8 cellular contexts compared by ENCODE assay signal in the genomic region with DNA sequence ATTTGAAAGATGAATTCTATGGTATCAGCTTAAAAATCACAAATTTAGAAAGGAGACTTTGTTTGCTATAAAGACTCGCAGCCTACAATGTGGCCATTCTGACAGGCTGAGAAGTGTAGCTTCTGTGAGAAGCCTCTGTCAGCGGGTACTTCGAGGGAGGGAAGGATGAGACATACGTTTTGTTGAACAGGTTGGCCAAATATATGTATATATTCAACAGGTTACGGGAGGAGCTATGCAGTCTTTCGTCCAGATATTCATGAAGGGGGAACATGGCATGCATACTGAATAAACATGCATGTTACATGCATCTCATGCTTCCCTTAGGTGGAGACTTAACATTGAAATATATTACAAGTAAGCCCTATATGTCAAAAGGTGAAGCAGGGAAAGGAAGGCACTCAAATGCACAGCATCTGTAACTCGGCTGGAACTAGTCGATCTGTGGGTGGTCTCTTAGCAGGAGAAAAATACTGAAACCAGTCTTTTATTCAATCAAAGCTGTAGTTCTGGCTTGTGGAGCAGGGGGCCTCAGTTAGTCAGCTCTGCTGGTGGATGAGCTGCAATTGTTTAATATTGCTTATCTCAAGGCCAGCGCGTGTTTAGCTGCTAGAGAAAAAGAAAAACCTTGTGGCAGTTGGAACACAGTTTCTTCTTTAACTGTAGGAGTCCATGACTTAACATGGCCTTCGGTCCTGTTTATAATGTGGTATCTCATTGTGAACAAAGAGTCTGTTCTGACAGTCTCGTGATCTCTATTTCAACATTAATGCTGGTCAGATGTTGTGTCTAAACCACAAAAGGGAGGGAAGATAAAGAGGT.
DNase-seq lines count a peak whose midpoint lies in the region; ATAC-seq and TF ChIP-seq lines count a peak whose summit lies in the region.

No MANE protein-coding gene starts in this region.

- peaks cover 25 to 35% of the 10 kb centered on the region in 2 donors for H3K27me3 Mint-ChIP-seq in effector memory CD8-positive, alpha-beta T cell

- H3K36me3 Mint-ChIP-seq in effector memory CD8-positive, alpha-beta T cell (ENCODE audit: insufficient read depth), result no peaks in the 10 kb centered on the region

- peak; percentile 47 for TF ChIP-seq CTCF in fibroblast of the aortic adventitia (IDR thresholded peaks at IDR 0.05; ENCODE audit: insufficient read depth, low read length)

- DNase-seq in ELF-1 (ENCODE audit: low read depth, low spot score) (peak; percentile 65), NCI-H146 (lab: John Stamatoyannopoulos, UW) (peak; percentile 35), fibroblast of the aortic adventitia (ENCODE audit: low read depth) (peak; percentile 61), cerebellar cortex (ENCODE audit: low spot score) (no peak)
- no peak for DNase-seq in effector memory CD8-positive, alpha-beta T cell

- H3K4me3 Mint-ChIP-seq in effector memory CD8-positive, alpha-beta T cell, result no peak overlapping the region

- H3K4me1 Mint-ChIP-seq in effector memory CD8-positive, alpha-beta T cell (ENCODE audit: low read depth in 2 of 2), result peaks cover 0 to 2% of the 10 kb centered on the region in 2 donors

- no peaks in the 10 kb centered on the region for H3K9me3 Mint-ChIP-seq in effector memory CD8-positive, alpha-beta T cell

- H3K27ac Mint-ChIP-seq in effector memory CD8-positive, alpha-beta T cell, result no peak overlapping the region

- H3K4me3 ChIP-seq in fibroblast of the aortic adventitia (ENCODE audit: low read depth, low read length), result no peak overlapping the region

- ATAC-seq in GM21423 (IDR thresholded peaks at IDR 0.05; ENCODE audit: unreplicated experiment), result peak; percentile 12
- ATAC-seq in GM18520 (IDR thresholded peaks at IDR 0.05; ENCODE audit: unreplicated experiment), result no peak
- ATAC-seq in GM18519 (IDR thresholded peaks at IDR 0.05; ENCODE audit: low FRiP score, unreplicated experiment), result no peak
- no peak for ATAC-seq in effector memory CD8-positive, alpha-beta T cell (replicated peaks)

Comparison
In these comparisons a context has a peak if more than half of its experiments do, and no peak if none do; other contexts are left out.
1. DNase-seq: peak in ELF-1 (single experiment), NCI-H146 (single experiment) and fibroblast of the aortic adventitia (single experiment); none in effector memory CD8-positive, alpha-beta T cell (0 of 3) and cerebellar cortex (single experiment).